ENCODE assay signal across 10 cellular contexts in the genomic region with DNA sequence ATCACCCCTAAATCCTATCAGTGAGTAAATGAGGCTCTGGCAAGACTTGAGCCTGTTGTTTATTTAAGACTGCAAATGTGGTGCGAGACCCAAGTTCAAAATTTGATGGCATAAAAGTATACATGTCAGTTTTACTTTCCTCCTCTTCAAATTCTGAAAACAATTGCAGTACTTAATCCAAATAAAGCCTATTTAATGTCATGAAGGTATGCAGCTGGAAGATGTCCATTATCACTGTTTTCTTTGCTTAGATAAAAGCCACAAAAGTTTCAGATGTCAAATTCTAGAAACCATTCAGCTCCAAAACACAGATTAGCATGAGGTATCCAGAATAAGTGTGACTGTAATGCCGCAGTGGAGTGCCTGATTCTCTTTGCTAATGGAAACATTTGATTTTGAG. TPM values are rescaled to one million over a fixed set of nuclear protein-coding genes. Genes with fewer than 3 reads are reported as not detected.
"Had no signal": no experiment of that assay in that cellular context is flagged by ENCODE, and none has a peak within 500 bp of the region (broad histone marks: within the 10 kb centered on the region; RNA-seq: fewer than 3 reads in every experiment).

No MANE protein-coding gene starts in this region.

- H3K36me3 Mint-ChIP-seq: activated naive CD4-positive, alpha-beta T cell treated with anti-CD3 and anti-CD28 coated beads, Interleukin-2, amount 50 U/mL, for 24 hours; natural killer cell treated with Interleukin-12 subunit alpha and Interleukin-12 subunit beta and Interleukin-15 and Interleukin-18, amount 100 ng/mL, for 72 hours had no signal

- DNase-seq: amniotic stem cell, immature natural killer cell, mammary epithelial cell had no signal

- H3K27ac Mint-ChIP-seq: activated naive CD4-positive, alpha-beta T cell treated with anti-CD3 and anti-CD28 coated beads, Interleukin-2, amount 50 U/mL, for 24 hours; activated T-helper 2 cell treated with anti-CD3 and anti-CD28 coated beads, Interferon-gamma antibody, Interleukin-2, Interleukin-4, amounts not matched to agents 10 μg/mL and 5 μg/mL and 100 μg/mL, durations not matched to agents 14 hours and 24 hours and 36 hours; immature natural killer cell; natural killer cell treated with Interleukin-12 subunit alpha and Interleukin-12 subunit beta and Interleukin-15 and Interleukin-18, amount 100 ng/mL, for 72 hours had no signal

- H3K36me3 ChIP-seq: breast epithelium, SJSA1, tibial nerve had no signal

- H3K27ac ChIP-seq: breast epithelium, SJSA1 had no signal

- H3K4me3 ChIP-seq: SJSA1 had no signal

- ATAC-seq: activated CD4-positive, CD25-positive, alpha-beta regulatory T cell treated with anti-CD3 and anti-CD28 coated beads, Interleukin-2, amount 50 U/mL, for 24 hours; natural killer cell treated with Interleukin-12 subunit alpha and Interleukin-12 subunit beta and Interleukin-15 and Interleukin-18, amount 100 ng/mL, for 72 hours had no signal

- H3K9me3 ChIP-seq: breast epithelium, SJSA1, tibial nerve had no signal

- H3K4me3 Mint-ChIP-seq: activated naive CD4-positive, alpha-beta T cell treated with anti-CD3 and anti-CD28 coated beads, Interleukin-2, amount 50 U/mL, for 24 hours; immature natural killer cell; natural killer cell treated with Interleukin-12 subunit alpha and Interleukin-12 subunit beta and Interleukin-15 and Interleukin-18, amount 100 ng/mL, for 72 hours had no signal

- H3K9me3 Mint-ChIP-seq: activated T-helper 2 cell treated with anti-CD3 and anti-CD28 coated beads, Interferon-gamma antibody, Interleukin-2, Interleukin-4, amounts not matched to agents 10 μg/mL and 5 μg/mL and 100 μg/mL, durations not matched to agents 14 hours and 24 hours and 36 hours; natural killer cell treated with Interleukin-12 subunit alpha and Interleukin-12 subunit beta and Interleukin-15 and Interleukin-18, amount 100 ng/mL, for 72 hours had no signal

- H3K4me1 ChIP-seq: breast epithelium had no signal

- H3K27me3 ChIP-seq: breast epithelium, tibial nerve had no signal

RNA-seq across cellular contexts. Expression of a gene that starts 3.4 kb away (rescaled TPM):
- total RNA-seq: activated T-helper 2 cell treated with anti-CD3 and anti-CD28 coated beads, Interferon-gamma antibody, Interleukin-2, Interleukin-4, amounts not matched to agents 10 μg/mL and 5 μg/mL and 100 μg/mL, durations not matched to agents 14 hours and 24 hours and 36 hours; natural killer cell treated with Interleukin-12 subunit alpha and Interleukin-12 subunit beta and Interleukin-15 and Interleukin-18, amount 100 ng/mL, for 72 hours; SJSA1 had no signal
